Comparison of ENCODE assay signal across 8 cellular contexts in the genomic region with DNA sequence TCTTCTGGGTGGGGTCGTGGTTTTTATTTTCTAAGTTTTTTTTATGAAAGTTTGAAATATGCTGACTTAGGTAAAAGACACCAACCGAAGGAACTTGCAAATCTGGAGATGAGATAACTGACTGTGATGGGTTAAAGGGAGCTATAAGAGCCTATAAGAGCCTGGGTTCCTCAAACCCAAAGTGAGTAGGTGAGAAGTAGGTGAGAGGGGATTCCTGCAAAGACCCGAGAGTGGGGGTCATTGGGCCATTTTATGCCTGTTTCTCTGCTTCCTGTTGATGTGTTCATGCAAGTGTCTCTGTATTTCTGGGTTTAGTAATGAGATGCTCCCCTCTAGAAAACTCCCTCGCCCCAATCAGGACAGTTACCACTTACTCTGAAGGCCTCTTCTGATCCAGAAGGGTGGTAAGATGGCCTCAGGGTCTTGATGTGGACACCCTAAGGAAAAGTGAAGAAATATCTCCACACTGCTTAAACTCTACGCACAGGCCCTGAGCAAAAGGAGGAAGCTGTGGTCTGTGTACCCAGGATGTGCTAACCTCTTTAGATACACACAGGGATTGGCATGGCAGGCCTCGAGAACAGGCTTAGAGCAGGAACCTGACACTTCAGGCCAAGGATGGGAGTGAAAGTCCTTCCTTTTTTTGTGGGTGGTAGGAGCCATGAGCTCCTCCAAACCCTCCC. TPM values are rescaled to one million over a fixed set of nuclear protein-coding genes. Genes with fewer than 3 reads are reported as not detected.
DNase-seq lines count a peak whose midpoint lies in the region; ATAC-seq and TF ChIP-seq lines count a peak whose summit lies in the region.

No MANE protein-coding gene starts in this region.

- H3K4me1 Mint-ChIP-seq in natural killer cell treated with Interleukin-12 subunit alpha and Interleukin-12 subunit beta and Interleukin-15 and Interleukin-18, amount 100 ng/mL, for 72 hours (ENCODE audit: low read depth in 2 of 2), result peaks cover 60 to 74% of the 10 kb centered on the region in 2 donors

- H3K36me3 Mint-ChIP-seq in natural killer cell treated with Interleukin-12 subunit alpha and Interleukin-12 subunit beta and Interleukin-15 and Interleukin-18, amount 100 ng/mL, for 72 hours, result peaks cover 13% of the 10 kb centered on the region

- peak; percentile 100 for DNase-seq in GF-D8 (lab: John Stamatoyannopoulos, UW)
- DNase-seq in H7, result no peak
- DNase-seq in RWPE1 (ENCODE audit: low spot score), result no peak
- DNase-seq in effector memory CD4-positive, alpha-beta T cell, result peak in 1 of 3 donors; percentile 35
- DNase-seq in natural killer cell treated with Interleukin-12 subunit alpha and Interleukin-12 subunit beta and Interleukin-15 and Interleukin-18, amount 100 ng/mL, for 72 hours (ENCODE audit: low spot score), result peak; percentile 70
- DNase-seq in NCI-H748 (lab: John Stamatoyannopoulos, UW; ENCODE audit: unreplicated experiment), result no peak
- DNase-seq in inferior parietal cortex (ENCODE audit: extremely low spot score), result no peak

- H3K4me3 ChIP-seq in H7 (ENCODE audit: insufficient read depth, low read depth, low read length), result peak overlapping the region; percentile 56
- H3K4me3 ChIP-seq in effector memory CD4-positive, alpha-beta T cell (ENCODE audit: insufficient read depth, low read depth, low read length, poor library complexity, severe bottlenecking), result peak overlapping the region; percentile 94

- no peaks in the 10 kb centered on the region for H3K27me3 Mint-ChIP-seq in natural killer cell treated with Interleukin-12 subunit alpha and Interleukin-12 subunit beta and Interleukin-15 and Interleukin-18, amount 100 ng/mL, for 72 hours

- POLR2A ChIA-PET in RWPE1 (lab: Yijun Ruan, JAX; ENCODE audit: low non-redundant PET), result no interaction called here

- peak overlapping the region; percentile 81 to 89 for H3K27ac Mint-ChIP-seq in natural killer cell treated with Interleukin-12 subunit alpha and Interleukin-12 subunit beta and Interleukin-15 and Interleukin-18, amount 100 ng/mL, for 72 hours

- H3K27ac ChIP-seq in RWPE1, result peak overlapping the region; percentile 91
- peak overlapping the region; percentile 87 for H3K27ac ChIP-seq in effector memory CD4-positive, alpha-beta T cell (ENCODE audit: insufficient read depth, low read length, poor library complexity, severe bottlenecking)

- H3K4me3 Mint-ChIP-seq in natural killer cell treated with Interleukin-12 subunit alpha and Interleukin-12 subunit beta and Interleukin-15 and Interleukin-18, amount 100 ng/mL, for 72 hours, result peak overlapping the region; percentile 92

- no peak for TF ChIP-seq CTCF in RWPE1 (conservative IDR thresholded peaks at IDR 0.05; ENCODE audit: low read depth)

- CTCF ChIA-PET in RWPE1 (lab: Yijun Ruan, JAX), result interaction anchor here (1.2 kb wide), 1 partner anchor 136 kb away, joined by 3 read pairs; no protein-coding TSS in a partner anchor

- H3K36me3 ChIP-seq in H7 (replicated peaks; ENCODE audit: control insufficient read depth, insufficient read depth, low read length), result no peaks in the 10 kb centered on the region
- peaks cover 10% of the 10 kb centered on the region for H3K36me3 ChIP-seq in effector memory CD4-positive, alpha-beta T cell (ENCODE audit: control insufficient read depth, insufficient read depth, low read length)

- H3K4me1 ChIP-seq in effector memory CD4-positive, alpha-beta T cell (ENCODE audit: control insufficient read depth, insufficient read depth, low read length, poor library complexity, severe bottlenecking), result peaks cover 61% of the 10 kb centered on the region

- peak; percentile 67 to 70 for ATAC-seq in natural killer cell treated with Interleukin-12 subunit alpha and Interleukin-12 subunit beta and Interleukin-15 and Interleukin-18, amount 100 ng/mL, for 72 hours
- ATAC-seq in HG02763 (IDR thresholded peaks at IDR 0.05; ENCODE audit: unreplicated experiment), result no peak

- H3K9me3 Mint-ChIP-seq in natural killer cell treated with Interleukin-12 subunit alpha and Interleukin-12 subunit beta and Interleukin-15 and Interleukin-18, amount 100 ng/mL, for 72 hours, result peaks cover under 1% of the 10 kb centered on the region

- H3K27me3 ChIP-seq in H7 (ENCODE audit: control insufficient read depth, insufficient read depth, low read length), result peaks cover 68% of the 10 kb centered on the region
- H3K27me3 ChIP-seq in effector memory CD4-positive, alpha-beta T cell (replicated peaks; ENCODE audit: control insufficient read depth, insufficient read depth, low read length, poor library complexity, severe bottlenecking), result no peaks in the 10 kb centered on the region

- H3K9me3 ChIP-seq in effector memory CD4-positive, alpha-beta T cell (ENCODE audit: control insufficient read depth, low read length), result no peaks in the 10 kb centered on the region

RNA-seq across cellular contexts. Expression of a gene that starts 1.8 kb away (rescaled TPM):
- 4.0 and 6.9 TPM in 2 replicates for total RNA-seq in H7 (2014; rRNA removed; shearing (Covaris generic))
- total RNA-seq in natural killer cell treated with Interleukin-12 subunit alpha and Interleukin-12 subunit beta and Interleukin-15 and Interleukin-18, amount 100 ng/mL, for 72 hours, result 10 to 100 TPM; 63.3 to 74.0 TPM

Comparison
In these comparisons a context has a peak if more than half of its experiments do, and no peak if none do; other contexts are left out.
1. DNase-seq: peak in GF-D8 (single experiment) and natural killer cell treated with Interleukin-12 subunit alpha and Interleukin-12 subunit beta and Interleukin-15 and Interleukin-18, amount 100 ng/mL, for 72 hours (single experiment); none in H7 (single experiment), RWPE1 (single experiment), NCI-H748 (single experiment) and inferior parietal cortex (single experiment).